Comparison of ENCODE assay signal across 16 cellular contexts in the genomic region with DNA sequence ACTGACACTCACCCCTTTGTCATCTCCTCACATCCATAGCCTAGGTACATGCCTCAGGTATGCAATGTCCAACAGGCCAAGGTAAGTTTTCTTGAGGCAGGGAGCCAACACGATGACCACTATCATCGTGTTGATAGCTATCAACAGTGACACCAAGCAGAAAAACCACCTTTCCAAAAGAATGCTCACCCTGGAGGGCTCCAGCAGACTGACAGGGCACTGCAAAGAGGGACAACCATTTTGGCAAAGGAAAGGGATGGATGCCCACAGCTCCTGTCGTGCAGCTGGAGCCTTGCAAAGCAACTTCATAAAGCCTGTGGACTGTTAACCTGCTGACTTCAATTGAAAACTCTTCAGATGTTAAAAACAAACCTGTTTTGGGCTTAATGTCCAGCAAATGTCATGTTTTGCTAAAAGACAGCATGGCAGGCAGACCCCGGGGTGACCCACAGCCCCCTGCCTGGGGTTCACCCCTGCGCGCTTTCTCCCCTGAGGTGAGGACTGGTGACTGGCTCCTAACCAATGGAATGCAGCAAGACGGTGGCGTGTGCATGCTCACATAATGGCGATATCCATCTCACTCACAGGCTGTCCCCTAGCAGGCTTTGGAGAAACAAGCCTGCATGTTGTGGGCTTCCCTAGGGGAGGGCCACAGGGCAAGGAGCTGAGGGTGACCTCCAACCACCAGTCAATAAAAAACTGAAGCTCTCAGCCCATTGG.
"Had no signal": no experiment of that assay in that cellular context is flagged by ENCODE, and none has a peak within 500 bp of the region (broad histone marks: within the 10 kb centered on the region; RNA-seq: fewer than 3 reads in every experiment).

No MANE protein-coding gene starts in this region.

- H3K9me3 Mint-ChIP-seq: naive thymus-derived CD4-positive, alpha-beta T cell; stimulated activated memory B cell treated with anti-CD40 and anti-IgM and Interleukin-4, amounts not matched to agents 10 μg/mL and 1 μg/mL and 100 μg/mL, for 72 hours; stimulated activated naive CD8-positive, alpha-beta T cell treated with anti-CD3 and anti-CD28 coated beads, Interleukin-15, Interleukin-2, amounts not matched to agents 100 ng/mL and 50 ng/mL, for 24 hours had no signal

- H2AFZ ChIP-seq: hepatocyte had no signal

- H3K4me2 ChIP-seq: hepatocyte had no signal

- H3K4me1 Mint-ChIP-seq: stimulated activated memory B cell treated with anti-CD40 and anti-IgM and Interleukin-4, amounts not matched to agents 10 μg/mL and 1 μg/mL and 100 μg/mL, for 72 hours had no signal

- H3K27ac Mint-ChIP-seq: naive thymus-derived CD4-positive, alpha-beta T cell; stimulated activated memory B cell treated with anti-CD40 and anti-IgM and Interleukin-4, amounts not matched to agents 10 μg/mL and 1 μg/mL and 100 μg/mL, for 72 hours; stimulated activated naive CD8-positive, alpha-beta T cell treated with anti-CD3 and anti-CD28 coated beads, Interleukin-15, Interleukin-2, amounts not matched to agents 100 ng/mL and 50 ng/mL, for 24 hours had no signal

- ATAC-seq: foreskin keratinocyte; left colon; left ventricle myocardium superior; naive thymus-derived CD4-positive, alpha-beta T cell; stimulated activated memory B cell treated with anti-CD40 and anti-IgM and Interleukin-4, amounts not matched to agents 10 μg/mL and 1 μg/mL and 100 μg/mL, for 72 hours had no signal

- H3K36me3 Mint-ChIP-seq: naive thymus-derived CD4-positive, alpha-beta T cell; stimulated activated memory B cell treated with anti-CD40 and anti-IgM and Interleukin-4, amounts not matched to agents 10 μg/mL and 1 μg/mL and 100 μg/mL, for 72 hours had no signal

- H3K79me2 ChIP-seq: hepatocyte had no signal

- DNase-seq: cerebellar nuclear complex; colonic mucosa; dermis blood vessel endothelial cell; erythroblast; foreskin keratinocyte; left colon; left ventricle myocardium superior; naive thymus-derived CD4-positive, alpha-beta T cell; small intestine; stimulated activated CD4-positive, alpha-beta T cell treated with anti-CD3 and anti-CD28 coated beads, Interleukin-4, amount 100 ng/mL, for 1 hour; stimulated activated CD8-positive, alpha-beta memory T cell treated with anti-CD3 and anti-CD28 coated beads, Interleukin-4, amount 100 ng/mL, for 48 hours had no signal

- H3K4me3 Mint-ChIP-seq: naive thymus-derived CD4-positive, alpha-beta T cell; stimulated activated memory B cell treated with anti-CD40 and anti-IgM and Interleukin-4, amounts not matched to agents 10 μg/mL and 1 μg/mL and 100 μg/mL, for 72 hours; stimulated activated naive CD8-positive, alpha-beta T cell treated with anti-CD3 and anti-CD28 coated beads, Interleukin-15, Interleukin-2, amounts not matched to agents 100 ng/mL and 50 ng/mL, for 24 hours had no signal

- H3K4me3 ChIP-seq: colonic mucosa, hepatocyte, tibial artery had no signal

- H3K27ac ChIP-seq: colonic mucosa, foreskin keratinocyte, hepatocyte, tibial artery had no signal

- H3K4me1 ChIP-seq: colonic mucosa, foreskin keratinocyte, tibial artery had no signal

- FAIRE-seq: endothelial cell of umbilical vein, small intestine had no signal

- H3K27me3 ChIP-seq: colonic mucosa, foreskin keratinocyte, hepatocyte had no signal

- H3K9me3 ChIP-seq: colonic mucosa, tibial artery had no signal

- H3K27me3 Mint-ChIP-seq: stimulated activated naive CD8-positive, alpha-beta T cell treated with anti-CD3 and anti-CD28 coated beads, Interleukin-15, Interleukin-2, amounts not matched to agents 100 ng/mL and 50 ng/mL, for 24 hours had no signal

- H3K36me3 ChIP-seq: colonic mucosa, tibial artery had no signal
